Comparison of ENCODE assay signal across 17 cellular contexts in the genomic region with DNA sequence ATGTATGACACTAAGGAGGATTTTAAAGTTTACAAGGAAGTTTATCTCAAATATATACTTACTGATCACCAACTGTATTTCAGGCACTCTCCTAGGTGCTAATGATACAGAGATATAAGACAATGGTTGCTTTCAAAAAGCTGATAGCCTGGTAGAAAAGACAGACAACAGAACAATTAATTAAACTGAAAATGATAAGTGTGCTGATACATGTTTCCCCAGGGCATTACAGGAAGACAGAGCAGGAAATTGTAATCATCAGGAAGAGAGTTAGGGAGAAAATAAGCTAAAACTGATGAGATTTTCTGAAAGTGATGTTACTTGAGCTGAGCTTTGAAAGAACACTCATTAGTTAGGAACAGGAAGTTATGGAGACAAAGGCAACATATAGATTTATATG.
DNase-seq lines count a peak whose midpoint lies in the region; ATAC-seq and TF ChIP-seq lines count a peak whose summit lies in the region.
"Had no signal": no experiment of that assay in that cellular context is flagged by ENCODE, and none has a peak within 500 bp of the region (broad histone marks: within the 10 kb centered on the region; RNA-seq: fewer than 3 reads in every experiment).

No MANE protein-coding gene starts in this region.

- H3K4me1 Mint-ChIP-seq in Caco-2 (ENCODE audit: low read depth, unreplicated experiment) (no peaks in the 10 kb centered on the region), endodermal cell (peaks cover 12% of the 10 kb centered on the region)
- H3K4me1 Mint-ChIP-seq: B cell had no signal

- POLR2A ChIA-PET in A673 (lab: Charles Lee; ENCODE audit: low non-redundant PET) (no interaction called here), Caco-2 (lab: Charles Lee) (no interaction called here)

- H3K27ac Mint-ChIP-seq in Caco-2 (ENCODE audit: unreplicated experiment) (peak overlapping the region; percentile 7), endodermal cell (peak overlapping the region; percentile 7)
- H3K27ac Mint-ChIP-seq: B cell; CD14-positive monocyte; CD8-positive, alpha-beta T cell; HFFc6 had no signal

- H3K36me3 Mint-ChIP-seq in Caco-2 (ENCODE audit: insufficient read depth, unreplicated experiment), result no peaks in the 10 kb centered on the region
- peaks cover 19% of the 10 kb centered on the region for H3K36me3 Mint-ChIP-seq in endodermal cell (ENCODE audit: low read depth)

- peak overlapping the region; percentile 9 for H3K27ac ChIP-seq in A673 (ENCODE audit: low read depth, low read length, poor library complexity, severe bottlenecking)
- H3K27ac ChIP-seq in SK-N-MC, result peak overlapping the region; percentile 73
- H3K27ac ChIP-seq in endodermal cell (ENCODE audit: low read depth, low read length), result no peak overlapping the region

- H3K4me3 ChIP-seq in A673 (ENCODE audit: low read depth, low read length, poor library complexity, severe bottlenecking), result no peak overlapping the region
- no peak overlapping the region for H3K4me3 ChIP-seq in Caco-2 (ENCODE audit: low read depth, low read length)
- H3K4me3 ChIP-seq in SK-N-MC, result no peak overlapping the region
- no peak overlapping the region for H3K4me3 ChIP-seq in endodermal cell (ENCODE audit: low read length)
- H3K4me3 ChIP-seq: K562 had no signal

- H3K4me1 ChIP-seq in A673 (ENCODE audit: insufficient read depth, low read length, poor library complexity, severe bottlenecking) (peaks cover 8% of the 10 kb centered on the region), Caco-2 (no peaks in the 10 kb centered on the region), endodermal cell (ENCODE audit: control insufficient read depth, insufficient read depth, low read length) (no peaks in the 10 kb centered on the region)

- BruUV-seq in A673 (replicated peaks; lab: Mats Ljungman, UMichigan), result no TSS peak
- no TSS peak for BruUV-seq in Caco-2 (replicated peaks; lab: Mats Ljungman, UMichigan)

- H3K27me3 Mint-ChIP-seq in Caco-2 (ENCODE audit: insufficient read depth, unreplicated experiment) (no peaks in the 10 kb centered on the region), endodermal cell (ENCODE audit: insufficient read depth) (no peaks in the 10 kb centered on the region)
- H3K27me3 Mint-ChIP-seq: B cell had no signal

- no peaks in the 10 kb centered on the region for H3K9me3 ChIP-seq in A673 (ENCODE audit: low read depth, low read length, poor library complexity, severe bottlenecking)
- no peaks in the 10 kb centered on the region; the same call in 1 of the 2 replicates for H3K9me3 ChIP-seq in Caco-2
- no peaks in the 10 kb centered on the region for H3K9me3 ChIP-seq in SK-N-MC (ENCODE audit: low read depth, low read length)
- peaks cover 23% of the 10 kb centered on the region for H3K9me3 ChIP-seq in endodermal cell (ENCODE audit: control insufficient read depth, low read length)

- H3K36me3 ChIP-seq in A673 (ENCODE audit: insufficient read depth, low read length, poor library complexity, severe bottlenecking) (no peaks in the 10 kb centered on the region), Caco-2 (ENCODE audit: control insufficient read depth, insufficient read depth, low read length) (no peaks in the 10 kb centered on the region), SK-N-MC (ENCODE audit: insufficient read depth, low read length) (no peaks in the 10 kb centered on the region), endodermal cell (ENCODE audit: control insufficient read depth, insufficient read depth, low read length) (no peaks in the 10 kb centered on the region)

- peak; percentile 40 for DNase-seq in A673 (ENCODE audit: low spot score)
- DNase-seq in Caco-2, result no peak
- DNase-seq in SK-N-MC (ENCODE audit: low read depth, low spot score), result peak; percentile 32
- no peak for DNase-seq in endodermal cell
- DNase-seq in amniotic stem cell (lab: John Stamatoyannopoulos, UW), result no peak
- no peak for DNase-seq in NCI-H2081 (lab: John Stamatoyannopoulos, UW)
- DNase-seq: 8988T; CD8-positive, alpha-beta T cell; DMS79 treated with DMSO at 0.1 percent for 48 hours; EL; HCEC 1CT; HFFc6 had no signal

- H3K9ac ChIP-seq in SK-N-MC (ENCODE audit: insufficient read length) (no peak overlapping the region), endodermal cell (ENCODE audit: extremely low read depth, low read length, poor library complexity, severe bottlenecking) (no peak overlapping the region)

- no peak for TF ChIP-seq CTCF in A673 (conservative IDR thresholded peaks at IDR 0.05; ENCODE audit: low read depth, low read length)
- TF ChIP-seq CTCF in Caco-2 (IDR thresholded peaks at IDR 0.05; ENCODE audit: insufficient read depth in 1 of 2, low read depth in 1 of 2, low read length in 1 of 2, severe bottlenecking in 1 of 2, unreplicated experiment in 1 of 2), result no peak
- TF ChIP-seq CTCF in endodermal cell (conservative IDR thresholded peaks at IDR 0.05), result no peak

- no peaks in the 10 kb centered on the region for H3K27me3 ChIP-seq in A673 (replicated peaks; ENCODE audit: insufficient read depth, low read depth, low read length, poor library complexity)
- H3K27me3 ChIP-seq in Caco-2 (replicated peaks; ENCODE audit: control insufficient read depth, insufficient read depth, low read length), result no peaks in the 10 kb centered on the region
- H3K27me3 ChIP-seq in endodermal cell (ENCODE audit: control insufficient read depth, insufficient read depth, low read length, poor library complexity, severe bottlenecking), result no peaks in the 10 kb centered on the region

- H3K9me3 Mint-ChIP-seq in Caco-2 (ENCODE audit: unreplicated experiment) (no peaks in the 10 kb centered on the region), endodermal cell (peaks cover 26% of the 10 kb centered on the region)
- H3K9me3 Mint-ChIP-seq: HFFc6 had no signal

- ATAC-seq in HG03135 (IDR thresholded peaks at IDR 0.05; ENCODE audit: unreplicated experiment), result no peak
- ATAC-seq in HG03045 (IDR thresholded peaks at IDR 0.05; ENCODE audit: unreplicated experiment), result no peak
- ATAC-seq: CD8-positive, alpha-beta T cell; K562 had no signal

- H3K4me3 Mint-ChIP-seq in Caco-2 (ENCODE audit: unreplicated experiment), result no peak overlapping the region
- H3K4me3 Mint-ChIP-seq in endodermal cell, result no peak overlapping the region
- H3K4me3 Mint-ChIP-seq: B cell; CD14-positive monocyte; CD8-positive, alpha-beta T cell; HFFc6 had no signal

- CTCF ChIA-PET in A673 (lab: Charles Lee) (interaction anchor here (0.6 kb wide), 1 partner anchor 234 kb away, joined by 3 read pairs; no protein-coding TSS in a partner anchor), Caco-2 (lab: Charles Lee) (no interaction called here)

- intact Hi-C loops in A673 (cut with micrococcal nuclease; ENCODE audit: unreplicated experiment) (no loop called here), Caco-2 (cut with micrococcal nuclease; ENCODE audit: unreplicated experiment) (no loop called here)

Comparison
In these comparisons a context has a peak if more than half of its experiments do, and no peak if none do; other contexts are left out.
1. DNase-seq: peak in A673 (single experiment) and SK-N-MC (single experiment); none in Caco-2 (0 of 2), endodermal cell (single experiment), amniotic stem cell (single experiment) and NCI-H2081 (0 of 2).